ENCODE assay signal across 8 cellular contexts in genomic region chr1:47175227-47175934, GRCh38. TPM values are rescaled to one million over a fixed set of nuclear protein-coding genes. Genes with fewer than 3 reads are reported as not detected.
DNase-seq lines count a peak whose midpoint lies in the region; ATAC-seq and TF ChIP-seq lines count a peak whose summit lies in the region.

No MANE protein-coding gene starts in this region.

- H4K20me1 ChIP-seq in neural progenitor cell (ENCODE audit: low read depth): no peaks in the 10 kb centered on the region

- peak overlapping the region; percentile 52 for H2AFZ ChIP-seq in neural progenitor cell (replicated peaks)

- H3K9me3 Mint-ChIP-seq in activated T-cell treated with anti-CD3 and anti-CD28 coated beads, Interleukin-2, amount 50 U/mL, for 24 hours: no peaks in the 10 kb centered on the region
- H3K9me3 Mint-ChIP-seq in neural progenitor cell: no peaks in the 10 kb centered on the region

- H3K36me3 ChIP-seq in neural progenitor cell: no peaks in the 10 kb centered on the region

- H3K27ac ChIP-seq in neural progenitor cell: no peak overlapping the region

- peaks cover 11% of the 10 kb centered on the region for H3K27me3 ChIP-seq in neural progenitor cell

- no peak overlapping the region for H3K9ac ChIP-seq in neural progenitor cell

- H3K4me3 Mint-ChIP-seq in activated T-cell treated with anti-CD3 and anti-CD28 coated beads, Interleukin-2, amount 50 U/mL, for 24 hours: no peak overlapping the region
- H3K4me3 Mint-ChIP-seq in neural progenitor cell: peak overlapping the region; percentile 19

- peak; percentile 63 for DNase-seq in SIG-M5 treated with dmso at 0.1 percent for 504 hours (lab: John Stamatoyannopoulos, UW; ENCODE audit: unreplicated experiment)
- no peak for DNase-seq in SIG-M5 (lab: John Stamatoyannopoulos, UW)
- peak; percentile 84 for DNase-seq in NCI-H82 (lab: John Stamatoyannopoulos, UW)
- DNase-seq in activated T-cell treated with anti-CD3 and anti-CD28 coated beads, Interleukin-2, amount 50 U/mL, for 24 hours: peak; percentile 49
- peak; percentile 35 to 74 for DNase-seq in foreskin fibroblast
- peak; percentile 66 for DNase-seq in neural progenitor cell (ENCODE audit: low spot score)
- no peak for DNase-seq in central memory CD4-positive, alpha-beta T cell

- no peaks in the 10 kb centered on the region for H3K9me3 ChIP-seq in neural progenitor cell (ENCODE audit: low read depth)

- peaks cover 58% of the 10 kb centered on the region for H3K27me3 Mint-ChIP-seq in activated T-cell treated with anti-CD3 and anti-CD28 coated beads, Interleukin-2, amount 50 U/mL, for 24 hours
- peaks cover 17% of the 10 kb centered on the region for H3K27me3 Mint-ChIP-seq in neural progenitor cell (ENCODE audit: insufficient read depth, low read depth)

- H3F3A ChIP-seq in neural progenitor cell (ENCODE audit: low read depth): no peaks in the 10 kb centered on the region

- no peaks in the 10 kb centered on the region for H3K4me1 ChIP-seq in neural progenitor cell

- no peaks in the 10 kb centered on the region for H3K36me3 Mint-ChIP-seq in activated T-cell treated with anti-CD3 and anti-CD28 coated beads, Interleukin-2, amount 50 U/mL, for 24 hours (ENCODE audit: low read depth)
- no peaks in the 10 kb centered on the region for H3K36me3 Mint-ChIP-seq in neural progenitor cell

- no peaks in the 10 kb centered on the region for H3K79me2 ChIP-seq in neural progenitor cell (ENCODE audit: low read depth)

- ATAC-seq in HG03175 (IDR thresholded peaks at IDR 0.05; ENCODE audit: unreplicated experiment): peak; percentile 58

- TF ChIP-seq CTCF in foreskin fibroblast (IDR thresholded peaks at IDR 0.05; ENCODE audit: low read depth, low read length) (peak; percentile 92), neural progenitor cell (IDR thresholded peaks at IDR 0.05) (peak; percentile 80)

- peaks cover 12% of the 10 kb centered on the region for H3K4me1 Mint-ChIP-seq in activated T-cell treated with anti-CD3 and anti-CD28 coated beads, Interleukin-2, amount 50 U/mL, for 24 hours (ENCODE audit: low read depth)
- H3K4me1 Mint-ChIP-seq in neural progenitor cell: peaks cover 11% of the 10 kb centered on the region

- no peak overlapping the region for H3K27ac Mint-ChIP-seq in activated T-cell treated with anti-CD3 and anti-CD28 coated beads, Interleukin-2, amount 50 U/mL, for 24 hours
- no peak overlapping the region for H3K27ac Mint-ChIP-seq in neural progenitor cell

- no peak overlapping the region for H3K4me2 ChIP-seq in neural progenitor cell

- H3K4me3 ChIP-seq in foreskin fibroblast (ENCODE audit: low read depth in 1 of 2, low read length in 2 of 2) (no peak overlapping the region), neural progenitor cell (no peak overlapping the region)

RNA-seq across cellular contexts. Expression of gene PDZK1IP1, which starts 14.5 kb away (rescaled TPM):
- not detected in 2 replicates for total RNA-seq in neural progenitor cell (ENCODE audit: low replicate concordance)

RNA-seq across cellular contexts. Expression of gene CYP4A22, which starts 38.1 kb away (rescaled TPM):
- not detected in 2 replicates for total RNA-seq in neural progenitor cell (ENCODE audit: low replicate concordance)

RNA-seq across cellular contexts. Expression of gene TAL1, which starts 56.6 kb away (rescaled TPM):
- total RNA-seq in neural progenitor cell (ENCODE audit: low replicate concordance): not detected in 2 replicates

Comparison
In these comparisons a context has a peak if more than half of its experiments do, and no peak if none do; other contexts are left out.
1. DNase-seq: peak in SIG-M5 treated with dmso at 0.1 percent for 504 hours (single experiment), NCI-H82 (single experiment), activated T-cell treated with anti-CD3 and anti-CD28 coated beads, Interleukin-2, amount 50 U/mL, for 24 hours (single experiment), foreskin fibroblast (2 of 2) and neural progenitor cell (single experiment); none in SIG-M5 (single experiment) and central memory CD4-positive, alpha-beta T cell (single experiment).